Comparison of ENCODE assay signal across 1 cellular context in the genomic region with DNA sequence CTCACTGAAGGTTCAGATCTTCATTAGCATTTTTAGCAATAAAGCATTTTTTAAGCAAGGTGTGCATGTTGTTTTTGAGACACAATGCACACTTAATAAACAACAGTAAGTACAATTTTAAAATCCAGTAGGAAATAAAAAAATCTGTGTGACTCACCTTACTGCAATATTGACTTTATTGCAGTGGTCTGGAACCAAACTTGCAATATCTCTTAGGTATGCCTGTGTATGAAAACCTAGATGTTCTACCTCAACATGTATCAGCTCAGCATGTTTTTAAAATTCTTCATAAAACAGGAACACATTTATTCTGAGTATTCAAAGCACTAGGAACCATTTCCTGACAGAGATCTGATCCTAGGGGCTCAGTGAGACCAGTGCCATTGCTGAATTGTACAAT.
TF ChIP-seq lines count a peak whose summit lies in the region.

No MANE protein-coding gene starts in this region.

TF ChIP-seq in SK-N-SH, 30 proteins besides CTCF, POLR2A, EP300 and RAD21:
- TF ChIP-seq, protein P1, sequence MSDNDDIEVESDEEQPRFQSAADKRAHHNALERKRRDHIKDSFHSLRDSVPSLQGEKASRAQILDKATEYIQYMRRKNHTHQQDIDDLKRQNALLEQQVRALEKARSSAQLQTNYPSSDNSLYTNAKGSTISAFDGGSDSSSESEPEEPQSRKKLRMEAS (IDR thresholded peaks at IDR 0.05; ENCODE audit: low read depth) = no peak
- TF ChIP-seq TCF12 (IDR thresholded peaks at IDR 0.05) (no peak), FOSL2 (IDR thresholded peaks at IDR 0.05; ENCODE audit: borderline replicate concordance, low read depth) (no peak), TEAD4 (IDR thresholded peaks at IDR 0.05; ENCODE audit: borderline replicate concordance, insufficient read depth) (no peak), RCOR1 (IDR thresholded peaks at IDR 0.05; ENCODE audit: low read length) (no peak), ELF1 (IDR thresholded peaks at IDR 0.05) (no peak), NFIC (IDR thresholded peaks at IDR 0.05; ENCODE audit: borderline replicate concordance) (no peak), YY1 (IDR thresholded peaks at IDR 0.05; ENCODE audit: low read depth) (no peak), NRF1 (IDR thresholded peaks at IDR 0.05; ENCODE audit: low read depth, low read length) (no peak), RXRA (IDR thresholded peaks at IDR 0.05; ENCODE audit: borderline replicate concordance, low read depth) (no peak)
- TF ChIP-seq, protein P2, sequence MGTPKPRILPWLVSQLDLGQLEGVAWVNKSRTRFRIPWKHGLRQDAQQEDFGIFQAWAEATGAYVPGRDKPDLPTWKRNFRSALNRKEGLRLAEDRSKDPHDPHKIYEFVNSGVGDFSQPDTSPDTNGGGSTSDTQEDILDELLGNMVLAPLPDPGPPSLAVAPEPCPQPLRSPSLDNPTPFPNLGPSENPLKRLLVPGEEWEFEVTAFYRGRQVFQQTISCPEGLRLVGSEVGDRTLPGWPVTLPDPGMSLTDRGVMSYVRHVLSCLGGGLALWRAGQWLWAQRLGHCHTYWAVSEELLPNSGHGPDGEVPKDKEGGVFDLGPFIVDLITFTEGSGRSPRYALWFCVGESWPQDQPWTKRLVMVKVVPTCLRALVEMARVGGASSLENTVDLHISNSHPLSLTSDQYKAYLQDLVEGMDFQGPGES (IDR thresholded peaks at IDR 0.05; ENCODE audit: low read depth, low read length) = no peak
- TF ChIP-seq, protein P3, sequence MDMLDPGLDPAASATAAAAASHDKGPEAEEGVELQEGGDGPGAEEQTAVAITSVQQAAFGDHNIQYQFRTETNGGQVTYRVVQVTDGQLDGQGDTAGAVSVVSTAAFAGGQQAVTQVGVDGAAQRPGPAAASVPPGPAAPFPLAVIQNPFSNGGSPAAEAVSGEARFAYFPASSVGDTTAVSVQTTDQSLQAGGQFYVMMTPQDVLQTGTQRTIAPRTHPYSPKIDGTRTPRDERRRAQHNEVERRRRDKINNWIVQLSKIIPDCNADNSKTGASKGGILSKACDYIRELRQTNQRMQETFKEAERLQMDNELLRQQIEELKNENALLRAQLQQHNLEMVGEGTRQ (IDR thresholded peaks at IDR 0.05; ENCODE audit: borderline replicate concordance, low read depth, low read length) = no peak
